In genomic region chr9:82489579-82489915, GRCh38 we compare ENCODE assay signal across 12 cellular contexts.
DNase-seq lines count a peak whose midpoint lies in the region; ATAC-seq and TF ChIP-seq lines count a peak whose summit lies in the region.
"Had no signal": no experiment of that assay in that cellular context is flagged by ENCODE, and none has a peak within 500 bp of the region (broad histone marks: within the 10 kb centered on the region; RNA-seq: fewer than 3 reads in every experiment).

No MANE protein-coding gene starts in this region.

- H3K27ac Mint-ChIP-seq in brain = peak overlapping the region; percentile 7 to 74 (median 58)
- peak overlapping the region; percentile 39 for H3K27ac Mint-ChIP-seq in osteocyte (ENCODE audit: unreplicated experiment)

- ATAC-seq in Right ventricle myocardium superior (ENCODE audit: poor library complexity) (peak; percentile 38), HG02973 (IDR thresholded peaks at IDR 0.05; ENCODE audit: unreplicated experiment) (no peak)
- no peak for ATAC-seq in activated T-cell treated with anti-CD3 and anti-CD28 coated beads, Interleukin-2, amount 50 U/mL, for 4 hours

- H3K9me3 Mint-ChIP-seq in brain (peaks cover 0 to 4% (median 0%) of the 10 kb centered on the region in 5 experiments), osteocyte (ENCODE audit: unreplicated experiment) (no peaks in the 10 kb centered on the region)
- peaks cover 1% of the 10 kb centered on the region for H3K9me3 Mint-ChIP-seq in activated T-cell treated with anti-CD3 and anti-CD28 coated beads, Interleukin-2, amount 50 U/mL, for 4 hours

- H3K36me3 Mint-ChIP-seq in brain = no peaks in the 10 kb centered on the region
- no peaks in the 10 kb centered on the region for H3K36me3 Mint-ChIP-seq in osteocyte (ENCODE audit: unreplicated experiment)
- H3K36me3 Mint-ChIP-seq in activated T-cell treated with anti-CD3 and anti-CD28 coated beads, Interleukin-2, amount 50 U/mL, for 4 hours (ENCODE audit: insufficient read depth) = no peaks in the 10 kb centered on the region

- TF ChIP-seq CTCF in brain (conservative IDR thresholded peaks at IDR 0.05) (no peak), osteocyte (IDR thresholded peaks at IDR 0.05) (no peak)

- H3K4me1 Mint-ChIP-seq in brain = peaks cover 30% of the 10 kb centered on the region
- peaks cover 29% of the 10 kb centered on the region for H3K4me1 Mint-ChIP-seq in osteocyte (ENCODE audit: unreplicated experiment)
- H3K4me1 Mint-ChIP-seq in activated T-cell treated with anti-CD3 and anti-CD28 coated beads, Interleukin-2, amount 50 U/mL, for 4 hours (ENCODE audit: low read depth) = no peaks in the 10 kb centered on the region
- H3K4me1 Mint-ChIP-seq: central memory CD8-positive, alpha-beta T cell had no signal

- intact Hi-C loops in Right ventricle myocardium superior (cut with DNase I) = no loop called here

- H3K4me3 Mint-ChIP-seq in brain = peak overlapping the region in 3 of 5 experiments; percentile 7 to 58 (median 21)
- no peak overlapping the region for H3K4me3 Mint-ChIP-seq in osteocyte (ENCODE audit: unreplicated experiment)
- no peak overlapping the region for H3K4me3 Mint-ChIP-seq in activated T-cell treated with anti-CD3 and anti-CD28 coated beads, Interleukin-2, amount 50 U/mL, for 4 hours
- H3K4me3 Mint-ChIP-seq: central memory CD8-positive, alpha-beta T cell had no signal

- DNase-seq in AG20443 (ENCODE audit: low spot score) (peak; percentile 18), Right ventricle myocardium superior (no peak), osteocyte (ENCODE audit: extremely low spot score, unreplicated experiment) (no peak), NCI-H345 (lab: John Stamatoyannopoulos, UW) (no peak), NCI-H2171 treated with DMSO at 0.1 percent for 48 hours (lab: John Stamatoyannopoulos, UW) (no peak)
- DNase-seq in activated T-cell treated with anti-CD3 and anti-CD28 coated beads, Interleukin-2, amount 50 U/mL, for 4 hours = no peak
- DNase-seq: ACHN; activated CD4-positive, CD25-positive, alpha-beta regulatory T cell; testis had no signal

- peaks cover 12% of the 10 kb centered on the region for H3K27me3 Mint-ChIP-seq in brain
- H3K27me3 Mint-ChIP-seq in osteocyte (ENCODE audit: unreplicated experiment) = peaks cover 42% of the 10 kb centered on the region
- H3K27me3 Mint-ChIP-seq in activated T-cell treated with anti-CD3 and anti-CD28 coated beads, Interleukin-2, amount 50 U/mL, for 4 hours (ENCODE audit: low read depth) = no peaks in the 10 kb centered on the region
- H3K27me3 Mint-ChIP-seq: central memory CD8-positive, alpha-beta T cell had no signal

Comparison
In these comparisons a context has a peak if more than half of its experiments do, and no peak if none do; other contexts are left out.
1. H3K4me3 Mint-ChIP-seq: peak in brain (3 of 5); none in osteocyte (single experiment) and activated T-cell treated with anti-CD3 and anti-CD28 coated beads, Interleukin-2, amount 50 U/mL, for 4 hours (single experiment).